ENCODE assay signal across 18 cellular contexts in genomic region chr9:135418161-135418560, GRCh38.
DNase-seq lines count a peak whose midpoint lies in the region; ATAC-seq lines count a peak whose summit lies in the region.
"Had no signal": no experiment of that assay in that cellular context is flagged by ENCODE, and none has a peak within 500 bp of the region (broad histone marks: within the 10 kb centered on the region; RNA-seq: fewer than 3 reads in every experiment).

No MANE protein-coding gene starts in this region.

- H3K36me3 ChIP-seq in H7 (replicated peaks; ENCODE audit: control insufficient read depth, insufficient read depth, low read length) (no peaks in the 10 kb centered on the region), aorta (ENCODE audit: control insufficient read depth in 1 of 2, insufficient read depth in 2 of 2, low read length in 1 of 2) (no peaks in the 10 kb centered on the region)

- ATAC-seq in aorta (ENCODE audit: low FRiP score) (no peak), GM19467 (IDR thresholded peaks at IDR 0.05; ENCODE audit: unreplicated experiment) (no peak)

- 81 to 82% methylated on average over 8 of the region's 8 CpGs for WGBS in aorta, 2 donors

- H3K27ac ChIP-seq in aorta (ENCODE audit: low read depth in 1 of 2, low read length in 2 of 2) = no peak overlapping the region
- H3K27ac ChIP-seq: C4-2B, GM23248, HL-60 had no signal

- H3K9me3 ChIP-seq in aorta (ENCODE audit: control insufficient read depth, low read length) = no peaks in the 10 kb centered on the region
- H3K9me3 ChIP-seq: Caco-2 had no signal

- H3K27me3 ChIP-seq in H7 (ENCODE audit: control insufficient read depth, insufficient read depth, low read length) (no peaks in the 10 kb centered on the region), aorta (ENCODE audit: control insufficient read depth in 1 of 2, insufficient read depth in 2 of 2, low read length in 1 of 2) (no peaks in the 10 kb centered on the region)

- H3K4me3 ChIP-seq in H7 (ENCODE audit: insufficient read depth, low read depth, low read length) = no peak overlapping the region
- no peak overlapping the region for H3K4me3 ChIP-seq in aorta (ENCODE audit: low read length in 2 of 2)
- H3K4me3 ChIP-seq: GM23248 had no signal

- intact Hi-C loops in aorta (cut with DNase I) = no loop called here

- H3K4me1 ChIP-seq in aorta (ENCODE audit: control insufficient read depth in 1 of 2, insufficient read depth in 2 of 2, low read length in 2 of 2) = no peaks in the 10 kb centered on the region
- H3K4me1 ChIP-seq: Caco-2 had no signal

- peak; percentile 15 for DNase-seq in D341Med (ENCODE audit: low spot score)
- DNase-seq in H7 = peak; percentile 22
- DNase-seq in islet precursor cell = peak; percentile 29
- peak; percentile 16 to 68 for DNase-seq in aorta
- DNase-seq in dermis blood vessel endothelial cell = no peak
- no peak for DNase-seq in central memory CD4-positive, alpha-beta T cell
- DNase-seq: ACHN; AML-193; Caco-2; CD4-positive, alpha-beta T cell; DMS153; DMS79 treated with DMSO at 0.1 percent for 48 hours; GF-D8; GM23248; HCEC 1CT had no signal

Comparison
In these comparisons a context has a peak if more than half of its experiments do, and no peak if none do; other contexts are left out.
1. DNase-seq: peak in D341Med (single experiment), H7 (single experiment), islet precursor cell (single experiment) and aorta (2 of 2); none in dermis blood vessel endothelial cell (single experiment) and central memory CD4-positive, alpha-beta T cell (single experiment).